In the genomic region with DNA sequence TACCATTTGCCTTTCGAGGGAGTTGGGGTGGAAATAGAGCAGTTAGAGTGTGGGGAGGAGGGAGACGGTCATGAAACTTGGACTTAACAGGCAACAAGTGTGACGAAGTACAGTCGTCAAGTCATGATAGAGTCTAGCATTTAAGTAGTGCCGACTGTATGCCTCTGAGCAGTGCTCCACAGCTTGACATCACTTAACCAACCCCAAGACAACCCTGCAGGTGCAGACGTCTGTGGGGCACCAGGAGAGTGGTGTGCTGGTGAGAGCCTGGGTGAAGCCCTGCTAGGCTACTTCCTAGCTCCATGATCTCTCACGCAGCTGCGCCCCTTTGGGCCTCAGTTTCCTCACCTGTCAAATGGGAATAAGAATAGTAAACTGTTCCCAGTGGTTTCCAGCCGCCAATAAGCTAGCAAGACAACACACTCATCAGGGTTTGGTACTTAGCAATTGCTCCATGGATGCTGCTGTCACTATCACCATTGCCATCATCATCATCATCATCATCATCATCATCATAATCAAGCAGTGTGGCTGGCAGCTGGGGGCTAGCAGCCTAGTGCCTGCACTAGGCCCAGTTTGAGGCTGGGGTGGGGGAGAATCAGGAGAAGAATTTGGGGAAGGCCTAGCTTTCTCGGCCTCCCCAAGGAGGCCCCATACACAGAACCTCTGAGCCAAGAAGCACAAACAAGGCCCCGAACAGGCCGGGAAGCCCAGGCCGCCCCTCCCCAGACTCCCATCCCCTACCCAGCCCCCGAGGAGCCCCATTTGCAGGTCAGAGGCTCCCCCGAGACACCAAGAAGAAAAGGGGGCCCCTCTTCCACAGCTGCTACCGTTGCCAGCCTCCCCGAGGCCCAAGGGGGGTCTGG, we compare ENCODE assay signal across 17 cellular contexts. TPM values are rescaled to one million over a fixed set of nuclear protein-coding genes. Genes with fewer than 3 reads are reported as not detected.
DNase-seq lines count a peak whose midpoint lies in the region; ATAC-seq, FAIRE-seq and TF ChIP-seq lines count a peak whose summit lies in the region.
"Had no signal": no experiment of that assay in that cellular context is flagged by ENCODE, and none has a peak within 500 bp of the region (broad histone marks: within the 10 kb centered on the region; RNA-seq: fewer than 3 reads in every experiment).

No MANE protein-coding gene starts in this region.

- no peak overlapping the region for H3K4me3 Mint-ChIP-seq in stimulated activated memory B cell treated with anti-CD40 and anti-IgM and Interleukin-4, amounts not matched to agents 10 μg/mL and 1 μg/mL and 100 μg/mL, for 72 hours
- H3K4me3 Mint-ChIP-seq: B cell; CD4-positive, alpha-beta T cell had no signal

- FAIRE-seq in HepG2 (lab: Jason Lieb, UNC) = no peak

- no peak overlapping the region for H2AK5ac ChIP-seq in mesendoderm (ENCODE audit: low read length)

- no peak overlapping the region for H3K23ac ChIP-seq in mesendoderm (ENCODE audit: low read length)

- no peak overlapping the region for H2BK120ac ChIP-seq in mesendoderm (ENCODE audit: low read depth, low read length)

- H3K4me1 ChIP-seq in HepG2 (ENCODE audit: insufficient read depth, low read length) = no peaks in the 10 kb centered on the region
- no peaks in the 10 kb centered on the region for H3K4me1 ChIP-seq in right lobe of liver
- peaks cover 9% of the 10 kb centered on the region for H3K4me1 ChIP-seq in mesendoderm (ENCODE audit: control insufficient read depth, low read depth, low read length)

- H3K27me3 ChIP-seq in HepG2 (ENCODE audit: control insufficient read depth in 1 of 2, insufficient read depth in 2 of 2, low read length in 2 of 2) (peaks cover 2 to 15% of the 10 kb centered on the region in 2 experiments; a peak in 3 of 5 replicates), right lobe of liver (no peaks in the 10 kb centered on the region), mesendoderm (ENCODE audit: insufficient read depth, low read length, poor library complexity) (no peaks in the 10 kb centered on the region)

- no peak overlapping the region for H2BK5ac ChIP-seq in mesendoderm (ENCODE audit: low read length)

- CTCF ChIA-PET in HepG2 (lab: Yijun Ruan, JAX; ENCODE audit: low intra/inter-chr PET ratio, low total read pairs) = no interaction called here

- H3K18ac ChIP-seq in mesendoderm (ENCODE audit: low read length) = peak overlapping the region; percentile 13

- POLR2A ChIA-PET in HepG2 (lab: Yijun Ruan, JAX) = no interaction called here

- H3K27ac ChIP-seq in HepG2 (ENCODE audit: extremely low read length, insufficient read depth, low read length) (no peak overlapping the region), right lobe of liver (no peak overlapping the region), mesendoderm (ENCODE audit: low read depth, low read length) (no peak overlapping the region)
- H3K27ac ChIP-seq: 22Rv1, PC-9 had no signal

- WGBS in HepG2 (ENCODE audit: low lambda C conversion rate) = 13% methylated on average over 10 of the region's 17 CpGs
- 71% methylated on average over 5 of the region's 17 CpGs for WGBS in right lobe of liver (ENCODE audit: insufficient coverage, low coverage, low lambda C conversion rate, missing lambda C conversion rate)
- WGBS in mesendoderm (ENCODE audit: extremely low coverage, insufficient coverage, low lambda C conversion rate) = no CpG with 5 or more reads among the region's 17 CpGs

- H3K4me3 ChIP-seq in HepG2 (replicated peaks in 1 of 3; ENCODE audit: insufficient read depth in 1 of 3, low read depth in 2 of 3, low read length in 3 of 3) = no peak overlapping the region
- H3K4me3 ChIP-seq in right lobe of liver = no peak overlapping the region
- H3K4me3 ChIP-seq in mesendoderm (ENCODE audit: low read length) = no peak overlapping the region
- H3K4me3 ChIP-seq: HAP-1, PC-9 had no signal

- no peak for DNase-seq in HepG2 (ENCODE audit: low spot score)
- no peak for DNase-seq in right lobe of liver
- no peak for DNase-seq in mesendoderm
- DNase-seq in posterior vena cava (ENCODE audit: low spot score) = peak; percentile 73
- DNase-seq in activated CD4-positive, alpha-beta T cell treated with anti-CD3 and anti-CD28 coated beads for 4 hours = no peak
- DNase-seq: CD4-positive, alpha-beta T cell; DMS79; NCI-H187 treated with DMSO at 0.1 percent for 48 hours; NCI-H446 treated with DMSO at 0.1 percent for 48 hours; NK-92 treated with Interleukin-12 subunit alpha and Interleukin-12 subunit beta, amount 100 ng/mL, for 24 hours; PC-9 had no signal

- no peaks in the 10 kb centered on the region for H3K36me3 Mint-ChIP-seq in stimulated activated memory B cell treated with anti-CD40 and anti-IgM and Interleukin-4, amounts not matched to agents 10 μg/mL and 1 μg/mL and 100 μg/mL, for 72 hours

- in situ Hi-C loops in HepG2 (cut with HindIII; ENCODE audit: extremely low pct_ligation_motif_present, low pct_unique_long_range_greater_than_20kb) = no loop called here

- H3K4me1 Mint-ChIP-seq in stimulated activated memory B cell treated with anti-CD40 and anti-IgM and Interleukin-4, amounts not matched to agents 10 μg/mL and 1 μg/mL and 100 μg/mL, for 72 hours = no peaks in the 10 kb centered on the region
- H3K4me1 Mint-ChIP-seq: B cell had no signal

- peaks cover 46% of the 10 kb centered on the region for H3K27me3 Mint-ChIP-seq in stimulated activated memory B cell treated with anti-CD40 and anti-IgM and Interleukin-4, amounts not matched to agents 10 μg/mL and 1 μg/mL and 100 μg/mL, for 72 hours

- BruUV-seq in HepG2 (replicated peaks; lab: Mats Ljungman, UMichigan) = no TSS peak

- no peak overlapping the region for H2AFZ ChIP-seq in HepG2 (ENCODE audit: low read length)
- H2AFZ ChIP-seq: PC-9 had no signal

- TF ChIP-seq POLR2A in HepG2 (IDR thresholded peaks at IDR 0.05; ENCODE audit: insufficient read depth in 1 of 2, low read depth in 2 of 2, low read length in 2 of 2) (no peak), right lobe of liver (IDR thresholded peaks at IDR 0.05) (no peak)

- H3K9ac ChIP-seq in HepG2 (ENCODE audit: insufficient read depth, low read depth, low read length) = no peak overlapping the region
- H3K9ac ChIP-seq in mesendoderm (ENCODE audit: low read length) = no peak overlapping the region

- no peaks in the 10 kb centered on the region for H3K9me3 Mint-ChIP-seq in stimulated activated memory B cell treated with anti-CD40 and anti-IgM and Interleukin-4, amounts not matched to agents 10 μg/mL and 1 μg/mL and 100 μg/mL, for 72 hours
- H3K9me3 Mint-ChIP-seq: CD4-positive, alpha-beta T cell had no signal

- no peak overlapping the region for H3K27ac Mint-ChIP-seq in stimulated activated memory B cell treated with anti-CD40 and anti-IgM and Interleukin-4, amounts not matched to agents 10 μg/mL and 1 μg/mL and 100 μg/mL, for 72 hours
- H3K27ac Mint-ChIP-seq: B cell; CD4-positive, alpha-beta T cell had no signal

- no peaks in the 10 kb centered on the region for H3K9me3 ChIP-seq in HepG2 (ENCODE audit: low read length)
- H3K9me3 ChIP-seq in right lobe of liver = no peaks in the 10 kb centered on the region
- H3K9me3 ChIP-seq: HAP-1 had no signal

- ATAC-seq in HepG2 (no peak), right lobe of liver (no peak), HG03342 (IDR thresholded peaks at IDR 0.05; ENCODE audit: unreplicated experiment) (no peak), GM18520 (IDR thresholded peaks at IDR 0.05; ENCODE audit: unreplicated experiment) (no peak)
- ATAC-seq in stimulated activated memory B cell treated with anti-CD40 and anti-IgM and Interleukin-4, amounts not matched to agents 10 μg/mL and 1 μg/mL and 100 μg/mL, for 72 hours = no peak

- intact Hi-C loops in HepG2 (cut with micrococcal nuclease; ENCODE audit: unreplicated experiment) = no loop called here
- intact Hi-C loops in right lobe of liver (cut with DNase I) = no loop called here
- intact Hi-C loops in posterior vena cava (cut with DNase I) = no loop called here

- TF ChIP-seq CTCF in HepG2 (CRISPR knock-in tag; IDR thresholded peaks at IDR 0.05) = no peak
- no peak for TF ChIP-seq CTCF in right lobe of liver (IDR thresholded peaks at IDR 0.05)

- no peaks in the 10 kb centered on the region for H3K79me1 ChIP-seq in mesendoderm (ENCODE audit: low read length)

- H3K4ac ChIP-seq in mesendoderm (ENCODE audit: low read depth, low read length) = no peak overlapping the region

- H4K20me1 ChIP-seq in HepG2 (ENCODE audit: insufficient read depth, low read length) = no peaks in the 10 kb centered on the region

- H3K79me2 ChIP-seq in HepG2 (ENCODE audit: insufficient read depth, low read length) = no peaks in the 10 kb centered on the region
- H3K79me2 ChIP-seq in mesendoderm (ENCODE audit: control insufficient read depth, insufficient read depth, low read length) = no peaks in the 10 kb centered on the region

- H4K8ac ChIP-seq in mesendoderm (ENCODE audit: low read depth, low read length) = no peak overlapping the region

- H3K4me2 ChIP-seq in HepG2 (ENCODE audit: low read depth, low read length) (no peak overlapping the region), mesendoderm (ENCODE audit: low read length) (no peak overlapping the region)
- H3K4me2 ChIP-seq: PC-9 had no signal

- no peak overlapping the region for H2BK15ac ChIP-seq in mesendoderm (replicated peaks; ENCODE audit: low read depth)

- no peaks in the 10 kb centered on the region for H3K36me3 ChIP-seq in HepG2 (replicated peaks in 1 of 2; ENCODE audit: control insufficient read depth in 1 of 2, insufficient read depth in 2 of 2, low read length in 2 of 2)
- no peaks in the 10 kb centered on the region for H3K36me3 ChIP-seq in right lobe of liver
- H3K36me3 ChIP-seq in mesendoderm (ENCODE audit: control insufficient read depth, insufficient read depth, low read length) = no peaks in the 10 kb centered on the region
- H3K36me3 ChIP-seq: HAP-1 had no signal

- H4K5ac ChIP-seq in mesendoderm (ENCODE audit: low read length) = no peak overlapping the region

- TF ChIP-seq EP300 in HepG2 (IDR thresholded peaks at IDR 0.05; ENCODE audit: low read depth in 2 of 2, low read length in 2 of 2) (no peak), HepG2 (CRISPR knock-in tag; IDR thresholded peaks at IDR 0.05; ENCODE audit: borderline replicate concordance) (no peak)

- TF ChIP-seq RAD21 in HepG2 (CRISPR knock-in tag; IDR thresholded peaks at IDR 0.05) = no peak

- no peak overlapping the region for H3K56ac ChIP-seq in mesendoderm (ENCODE audit: low read length)

RNA-seq across cellular contexts. Expression of gene MN1, which starts 29.0 kb away (rescaled TPM):
- not detected in 2 replicates for total RNA-seq in HepG2 (2016; rRNA removed; fragmentation: Illumina TruSeq; extraction: Trizol)
- total RNA-seq in HepG2 (2016; cell fraction: cytosol; rRNA removed; fragmentation: Illumina TruSeq; extraction: Trizol; ENCODE audit: low read depth) = not detected in 2 replicates
- 0.02 TPM in 1 of 2 replicates, not detected in the other for total RNA-seq in HepG2 (2016; cell fraction: insoluble cytoplasmic fraction; rRNA removed; fragmentation: Illumina TruSeq; extraction: Trizol)
- total RNA-seq in HepG2 (2016; cell fraction: membrane; rRNA removed; fragmentation: Illumina TruSeq; extraction: Trizol) = not detected in 2 replicates
- total RNA-seq in HepG2 (2016; cell fraction: nucleus; rRNA removed; fragmentation: Illumina TruSeq; extraction: Trizol) = not detected in 2 replicates
- 0.01 and 0.09 TPM in 2 replicates for polyA plus RNA-seq in HepG2 (2011; rRNA removed)
- 0.01 and 0.03 TPM in 2 replicates for polyA plus RNA-seq in HepG2 (2011; cell fraction: cytosol; rRNA removed)
- polyA plus RNA-seq in HepG2 (2011; cell fraction: nucleus; rRNA removed) = 0.03 and 0.05 TPM in 2 replicates
- polyA plus RNA-seq in HepG2 (2012) = 0.03 and 0.04 TPM in 2 replicates
- not detected in 2 replicates for polyA plus RNA-seq in HepG2 (2016; cell fraction: cytosol; fragmentation: Illumina TruSeq; extraction: Trizol; ENCODE audit: low read depth)
- polyA plus RNA-seq in HepG2 (2016; cell fraction: insoluble cytoplasmic fraction; fragmentation: Illumina TruSeq; extraction: Trizol; ENCODE audit: low read depth) = not detected in 2 replicates
- polyA plus RNA-seq in HepG2 (2016; cell fraction: membrane; fragmentation: Illumina TruSeq; extraction: Trizol; ENCODE audit: low read depth) = not detected in 2 replicates
- polyA plus RNA-seq in HepG2 (2016; cell fraction: nucleus; fragmentation: Illumina TruSeq; extraction: Trizol; ENCODE audit: insufficient read depth, low read depth) = 0.11 TPM in 1 of 2 replicates, not detected in the other
- polyA minus RNA-seq in HepG2 (2011; rRNA and poly(A)+ RNA removed; ENCODE audit: low replicate concordance) = 0.44 and 10.0 TPM in 2 replicates
- not detected in 2 replicates for polyA minus RNA-seq in HepG2 (2011; cell fraction: cytosol; rRNA and poly(A)+ RNA removed)
- polyA minus RNA-seq in HepG2 (2011; cell fraction: nucleus; rRNA and poly(A)+ RNA removed) = under 0.01 and 0.13 TPM in 2 replicates
- under 1 TPM; 0.10 to 0.77 (median 0.46) TPM for total RNA-seq in right lobe of liver
- 1.3 TPM for polyA plus RNA-seq in mesendoderm (2013, experiment 1 of 2)
- 1.4 TPM for polyA plus RNA-seq in mesendoderm (2013, experiment 2 of 2)
- total RNA-seq in posterior vena cava = 10 to 100 TPM; 22.9 to 41.8 TPM

Comparison
In these comparisons a context has a peak if more than half of its experiments do, and no peak if none do; other contexts are left out.
1. RNA of gene MN1, which starts 29.0 kb away (total RNA-seq): 22.9 to 41.8 TPM in posterior vena cava; 0.10 to 0.77 TPM in right lobe of liver and 0.02 TPM in HepG2; every median in the first group is over 10 times any median in the second.